ENCODE assay signal across 14 cellular contexts in the genomic region with DNA sequence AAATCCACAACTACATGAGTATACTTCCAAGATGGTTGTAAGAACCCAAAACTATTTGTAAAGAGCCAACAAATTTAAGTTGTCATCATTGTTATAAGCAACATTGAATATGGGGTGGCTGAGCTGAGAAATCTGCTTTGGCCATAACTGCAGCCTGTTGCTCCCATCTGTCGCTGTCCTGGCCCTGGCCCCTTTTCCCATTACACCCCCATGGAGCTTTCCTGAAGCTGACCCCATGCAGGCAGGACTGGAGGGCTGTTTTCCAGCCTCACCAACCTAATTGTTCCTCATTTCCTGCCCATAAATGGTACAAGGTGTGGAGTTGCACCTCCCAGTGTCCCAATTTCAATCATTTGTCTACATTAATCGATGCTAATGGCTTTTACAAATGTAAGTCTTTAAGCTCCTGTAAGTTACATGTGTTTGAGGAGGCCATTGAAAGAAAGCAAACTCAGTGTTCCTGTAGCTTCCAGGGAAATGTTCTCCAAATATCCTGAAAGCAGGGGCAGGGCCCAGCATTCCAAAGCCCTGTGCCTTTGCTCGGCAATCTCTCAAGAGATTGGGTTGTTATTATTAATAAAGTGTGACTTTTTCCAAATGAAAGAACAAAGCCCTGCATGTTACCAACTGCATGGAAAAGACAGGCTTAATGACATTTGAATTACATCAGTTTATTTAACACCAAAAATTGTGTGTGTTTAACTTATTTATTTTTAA.
"Had no signal": no experiment of that assay in that cellular context is flagged by ENCODE, and none has a peak within 500 bp of the region (broad histone marks: within the 10 kb centered on the region; RNA-seq: fewer than 3 reads in every experiment).

No MANE protein-coding gene starts in this region.

- H3K36me3 ChIP-seq: adrenal gland, pancreas, tibial nerve had no signal

- FAIRE-seq: pancreas had no signal

- H3K27me3 ChIP-seq: adrenal gland, body of pancreas, pancreas, tibial nerve had no signal

- H3K4me3 Mint-ChIP-seq: activated naive CD4-positive, alpha-beta T cell treated with anti-CD3 and anti-CD28 coated beads for 36 hours; activated T-helper 17 cell treated with anti-CD3 and anti-CD28 coated beads, Interleukin-2, amount 50 U/mL, for 72 hours; central memory CD8-positive, alpha-beta T cell; endodermal cell; naive thymus-derived CD8-positive, alpha-beta T cell had no signal

- H3K27ac ChIP-seq: adrenal gland, body of pancreas, pancreas, tibial nerve had no signal

- H3K4me1 ChIP-seq: body of pancreas had no signal

- H3K27ac Mint-ChIP-seq: activated naive CD4-positive, alpha-beta T cell treated with anti-CD3 and anti-CD28 coated beads for 36 hours; activated T-helper 17 cell treated with anti-CD3 and anti-CD28 coated beads, Interleukin-2, amount 50 U/mL, for 72 hours; endodermal cell; naive thymus-derived CD8-positive, alpha-beta T cell had no signal

- H3K9me3 Mint-ChIP-seq: central memory CD8-positive, alpha-beta T cell; endodermal cell had no signal

- H3K4me3 ChIP-seq: adrenal gland, body of pancreas, pancreas, skin epidermis, tibial nerve had no signal

- DNase-seq: activated CD4-positive, alpha-beta T cell treated with anti-CD3 and anti-CD28 coated beads, Interleukin-2, amount 50 U/mL, for 1 hour; activated naive CD4-positive, alpha-beta T cell treated with anti-CD3 and anti-CD28 coated beads for 36 hours; activated T-cell treated with anti-CD3 and anti-CD28 coated beads for 4 hours; adrenal gland; body of pancreas; endodermal cell; erythroblast; left colon; naive thymus-derived CD8-positive, alpha-beta T cell; pancreas had no signal

- ATAC-seq: activated T-helper 17 cell treated with anti-CD3 and anti-CD28 coated beads, Interleukin-2, amount 50 U/mL, for 72 hours; body of pancreas; left colon; naive thymus-derived CD8-positive, alpha-beta T cell; pancreas had no signal

- H3K4me1 Mint-ChIP-seq: activated T-helper 17 cell treated with anti-CD3 and anti-CD28 coated beads, Interleukin-2, amount 50 U/mL, for 72 hours; central memory CD8-positive, alpha-beta T cell had no signal

- H3K9me3 ChIP-seq: adrenal gland, body of pancreas, pancreas, tibial nerve had no signal
